In the genomic region with DNA sequence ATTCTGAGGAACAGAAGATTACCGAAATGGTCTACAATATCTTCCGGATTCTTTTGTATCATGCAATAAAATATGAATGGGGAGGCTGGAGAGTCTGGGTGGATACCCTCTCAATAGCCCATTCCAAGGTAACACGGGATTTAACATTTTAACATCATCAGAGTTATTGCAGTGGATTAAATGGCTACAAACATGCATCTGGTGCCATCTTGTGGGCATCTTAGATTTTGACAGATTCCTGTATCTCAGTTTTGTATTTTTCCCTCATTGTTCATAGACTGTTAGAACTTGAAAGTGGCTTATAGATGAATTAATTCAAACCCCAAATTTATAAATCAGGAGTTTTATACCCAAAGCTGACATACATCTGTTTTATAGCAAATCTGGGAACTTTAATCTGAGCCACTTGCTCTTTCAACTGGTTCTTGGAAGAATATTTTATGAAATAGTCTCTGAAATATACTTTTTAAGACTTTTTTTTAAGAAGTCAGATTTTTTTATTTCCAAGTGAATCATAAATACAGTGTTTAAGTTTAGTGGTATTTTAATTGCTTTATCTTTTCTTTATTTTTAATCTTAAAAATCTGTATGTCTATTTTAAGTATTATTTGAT, we compare ENCODE assay signal across 8 cellular contexts.
DNase-seq lines count a peak whose midpoint lies in the region; ATAC-seq, FAIRE-seq and TF ChIP-seq lines count a peak whose summit lies in the region.

No MANE protein-coding gene starts in this region.

- peak; percentile 84 for ATAC-seq in GM19351 (IDR thresholded peaks at IDR 0.05; ENCODE audit: unreplicated experiment)
- peak; percentile 55 for ATAC-seq in HG03571 (IDR thresholded peaks at IDR 0.05; ENCODE audit: unreplicated experiment)
- ATAC-seq in HepG2, result peak; percentile 46; the same call in 2 of the 3 replicates

- BruUV-seq in HepG2 (replicated peaks; lab: Mats Ljungman, UMichigan), result no TSS peak

- H3K27me3 ChIP-seq in HepG2 (ENCODE audit: control insufficient read depth in 1 of 2, insufficient read depth in 2 of 2, low read length in 2 of 2), result no peaks in the 10 kb centered on the region
- no peaks in the 10 kb centered on the region for H3K27me3 ChIP-seq in vagina

- H3K4me1 ChIP-seq in HepG2 (ENCODE audit: insufficient read depth, low read length), result no peaks in the 10 kb centered on the region
- no peaks in the 10 kb centered on the region for H3K4me1 ChIP-seq in vagina

- H2AFZ ChIP-seq in HepG2 (ENCODE audit: low read length), result no peak overlapping the region

- H4K20me1 ChIP-seq in HepG2 (ENCODE audit: insufficient read depth, low read length), result no peaks in the 10 kb centered on the region

- TF ChIP-seq RAD21 in HepG2 (CRISPR knock-in tag; IDR thresholded peaks at IDR 0.05), result peak; percentile 55; the same call in 1 of the 2 replicates

- no peak for FAIRE-seq in HepG2 (lab: Jason Lieb, UNC)

- POLR2A ChIA-PET in HepG2 (lab: Yijun Ruan, JAX), result no interaction called here

- no peak overlapping the region for H3K9ac ChIP-seq in HepG2 (ENCODE audit: insufficient read depth, low read depth, low read length)

- WGBS in HepG2 (ENCODE audit: low lambda C conversion rate), result 35% methylated on average over 3 of the region's 3 CpGs

- DNase-seq in DMS53 treated with DMSO at 0.1 percent for 48 hours (lab: John Stamatoyannopoulos, UW; ENCODE audit: unreplicated experiment), result peak; percentile 58
- DNase-seq in OCI-M1 (lab: John Stamatoyannopoulos, UW), result peak; percentile 70
- peak; percentile 74 to 75 for DNase-seq in cardiac fibroblast (ENCODE audit: low read depth in 2 of 2)
- peak; percentile 31 for DNase-seq in HepG2 (ENCODE audit: low spot score)
- DNase-seq in vagina (ENCODE audit: extremely low spot score in 2 of 2), result no peak
- no peak for DNase-seq in NCI-H187 (lab: John Stamatoyannopoulos, UW)

- no peak overlapping the region for H3K4me2 ChIP-seq in HepG2 (ENCODE audit: low read depth, low read length)

- H3K36me3 ChIP-seq in HepG2 (replicated peaks in 1 of 2; ENCODE audit: control insufficient read depth in 1 of 2, insufficient read depth in 2 of 2, low read length in 2 of 2) (no peaks in the 10 kb centered on the region), vagina (no peaks in the 10 kb centered on the region)

- H3K27ac ChIP-seq in HepG2 (ENCODE audit: extremely low read length, insufficient read depth, low read length), result no peak overlapping the region
- H3K27ac ChIP-seq in vagina, result no peak overlapping the region

- H3K9me3 ChIP-seq in HepG2 (ENCODE audit: low read length) (no peaks in the 10 kb centered on the region), vagina (no peaks in the 10 kb centered on the region)

- TF ChIP-seq EP300 in HepG2 (IDR thresholded peaks at IDR 0.05; ENCODE audit: low read depth in 2 of 2, low read length in 2 of 2) (no peak), HepG2 (CRISPR knock-in tag; IDR thresholded peaks at IDR 0.05; ENCODE audit: borderline replicate concordance) (no peak)

- CTCF ChIA-PET in HepG2 (lab: Yijun Ruan, JAX; ENCODE audit: low intra/inter-chr PET ratio, low total read pairs), result interaction anchor here (0.8 to 1.4 kb wide), 2 partner anchors 324 to 1226 kb away, joined by 3 read pairs; no protein-coding TSS in a partner anchor

- intact Hi-C loops in HepG2 (cut with micrococcal nuclease; ENCODE audit: unreplicated experiment), result loop anchor here (2.0 kb wide), 3 partner anchors 216 to 1226 kb away; no protein-coding TSS in a partner anchor
- intact Hi-C loops in vagina (cut with DNase I), result no loop called here

- TF ChIP-seq CTCF in cardiac fibroblast (IDR thresholded peaks at IDR 0.05; ENCODE audit: low read depth, low read length) (peak; percentile 60), HepG2 (CRISPR knock-in tag; IDR thresholded peaks at IDR 0.05) (peak; percentile 73), vagina (IDR thresholded peaks at IDR 0.05) (peak; percentile 30 to 61 (median 58))

- in situ Hi-C loops in HepG2 (cut with HindIII; ENCODE audit: extremely low pct_ligation_motif_present, low pct_unique_long_range_greater_than_20kb), result loop anchor here (25.0 kb wide), 3 partner anchors 1070 to 1370 kb away; no protein-coding TSS in a partner anchor

- TF ChIP-seq POLR2A in HepG2 (IDR thresholded peaks at IDR 0.05; ENCODE audit: insufficient read depth in 1 of 2, low read depth in 2 of 2, low read length in 2 of 2) (no peak), vagina (IDR thresholded peaks at IDR 0.05) (no peak)

- H3K4me3 ChIP-seq in cardiac fibroblast (replicated peaks in 1 of 2; ENCODE audit: low read depth in 2 of 2, low read length in 2 of 2), result no peak overlapping the region
- H3K4me3 ChIP-seq in HepG2 (replicated peaks in 1 of 3; ENCODE audit: insufficient read depth in 1 of 3, low read depth in 2 of 3, low read length in 3 of 3), result no peak overlapping the region
- H3K4me3 ChIP-seq in vagina, result no peak overlapping the region

- no peaks in the 10 kb centered on the region for H3K79me2 ChIP-seq in HepG2 (ENCODE audit: insufficient read depth, low read length)

TF ChIP-seq in HepG2, 621 proteins besides CTCF, POLR2A, EP300 and RAD21:
- TF ChIP-seq, protein P1, sequence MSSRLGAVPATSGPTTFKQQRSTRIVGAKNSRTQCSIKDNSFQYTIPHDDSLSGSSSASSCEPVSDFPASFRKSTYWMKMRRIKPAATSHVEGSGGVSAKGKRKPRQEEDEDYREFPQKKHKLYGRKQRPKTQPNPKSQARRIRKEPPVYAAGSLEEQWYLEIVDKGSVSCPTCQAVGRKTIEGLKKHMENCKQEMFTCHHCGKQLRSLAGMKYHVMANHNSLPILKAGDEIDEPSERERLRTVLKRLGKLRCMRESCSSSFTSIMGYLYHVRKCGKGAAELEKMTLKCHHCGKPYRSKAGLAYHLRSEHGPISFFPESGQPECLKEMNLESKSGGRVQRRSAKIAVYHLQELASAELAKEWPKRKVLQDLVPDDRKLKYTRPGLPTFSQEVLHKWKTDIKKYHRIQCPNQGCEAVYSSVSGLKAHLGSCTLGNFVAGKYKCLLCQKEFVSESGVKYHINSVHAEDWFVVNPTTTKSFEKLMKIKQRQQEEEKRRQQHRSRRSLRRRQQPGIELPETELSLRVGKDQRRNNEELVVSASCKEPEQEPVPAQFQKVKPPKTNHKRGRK (CRISPR knock-in tag; IDR thresholded peaks at IDR 0.05), result no peak
- TF ChIP-seq ZNF3 (CRISPR knock-in tag; IDR thresholded peaks at IDR 0.05) (no peak), SMC3 (IDR thresholded peaks at IDR 0.05; ENCODE audit: low read length) (peak; percentile 72), ZNF432 (CRISPR knock-in tag; IDR thresholded peaks at IDR 0.05; ENCODE audit: borderline replicate concordance) (no peak), NCOA1 (CRISPR knock-in tag; IDR thresholded peaks at IDR 0.05) (no peak), NFRKB (IDR thresholded peaks at IDR 0.05) (no peak), NRL (CRISPR knock-in tag; IDR thresholded peaks at IDR 0.05; ENCODE audit: borderline replicate concordance) (no peak), ZSCAN31 (CRISPR knock-in tag; IDR thresholded peaks at IDR 0.05; ENCODE audit: low read depth) (no peak), ARID3A (IDR thresholded peaks at IDR 0.05; ENCODE audit: low read depth, low read length) (0 out of 2 replicates have a peak, but pooled peaks have one; percentile 53), STAG1 (CRISPR knock-in tag; IDR thresholded peaks at IDR 0.05) (peak; percentile 91), ZNF451 (CRISPR knock-in tag; IDR thresholded peaks at IDR 0.05) (no peak)

Comparison
In these comparisons a context has a peak if more than half of its experiments do, and no peak if none do; other contexts are left out.
1. DNase-seq: peak in DMS53 treated with DMSO at 0.1 percent for 48 hours (single experiment), OCI-M1 (single experiment), cardiac fibroblast (2 of 2) and HepG2 (single experiment); none in vagina (0 of 2) and NCI-H187 (0 of 2).
2. Peak in every context shown above with its lines, with median percentiles within 50 percentile points of each other: ATAC-seq and CTCF ChIP-seq.